In genomic region chr7:8430643-8431042, GRCh38 we compare ENCODE assay signal across 33 cellular contexts. TPM values are rescaled to one million over a fixed set of nuclear protein-coding genes. Genes with fewer than 3 reads are reported as not detected.
"Had no signal": no experiment of that assay in that cellular context is flagged by ENCODE, and none has a peak within 500 bp of the region (broad histone marks: within the 10 kb centered on the region; RNA-seq: fewer than 3 reads in every experiment).

No MANE protein-coding gene starts in this region.

- FAIRE-seq: bronchial epithelial cell, TTC549 had no signal

- ATAC-seq: activated CD4-positive, alpha-beta T cell treated with anti-CD3 and anti-CD28 coated beads for 36 hours; activated CD4-positive, CD25-positive, alpha-beta regulatory T cell treated with anti-CD3 and anti-CD28 coated beads, Interleukin-2, amount 50 U/mL, for 24 hours; activated CD8-positive, alpha-beta memory T cell treated with anti-CD3 and anti-CD28 coated beads, Interleukin-2, amount 10 ng/mL, durations not matched to agents 7 days and 5 days; activated CD8-positive, alpha-beta T cell treated with anti-CD3 and anti-CD28 coated beads, Interleukin-2, amount 10 ng/mL, durations not matched to agents 7 days and 5 days; activated naive CD8-positive, alpha-beta T cell treated with anti-CD3 and anti-CD28 coated beads, Interleukin-2, amount 50 U/mL, for 24 hours; T-cell; T-helper 17 cell had no signal

- DNase-seq: activated CD4-positive, alpha-beta memory T cell treated with anti-CD3 and anti-CD28 coated beads, Interleukin-2, amount 10 ng/mL, durations not matched to agents 7 days and 5 days; activated CD4-positive, alpha-beta T cell treated with anti-CD3 and anti-CD28 coated beads for 1 hour; activated CD4-positive, alpha-beta T cell treated with anti-CD3 and anti-CD28 coated beads for 36 hours; activated CD4-positive, alpha-beta T cell treated with anti-CD3 and anti-CD28 coated beads for 48 hours; activated CD4-positive, alpha-beta T cell treated with anti-CD3 and anti-CD28 coated beads, Interleukin-2, amount 10 ng/mL, durations not matched to agents 7 days and 5 days; activated CD4-positive, alpha-beta T cell treated with anti-CD3 and anti-CD28 coated beads, Interleukin-2, amount 50 U/mL, for 48 hours; activated CD4-positive, CD25-positive, alpha-beta regulatory T cell; activated CD8-positive, alpha-beta memory T cell treated with anti-CD3 and anti-CD28 coated beads for 24 hours; activated CD8-positive, alpha-beta memory T cell treated with anti-CD3 and anti-CD28 coated beads, Interleukin-2, amount 10 ng/mL, durations not matched to agents 7 days and 5 days; activated CD8-positive, alpha-beta memory T cell treated with anti-CD3 and anti-CD28 coated beads, Interleukin-2, amount 50 U/mL, for 48 hours; activated CD8-positive, alpha-beta T cell treated with anti-CD3 and anti-CD28 coated beads, Interleukin-2, amount 10 ng/mL, durations not matched to agents 7 days and 5 days; activated effector memory CD4-positive, alpha-beta T cell treated with Interleukin-2 at 50 U/mL for 16 hours; activated gamma-delta T cell; activated naive CD4-positive, alpha-beta T cell treated with anti-CD3 and anti-CD28 coated beads, Interleukin-2, amount 10 ng/mL, durations not matched to agents 7 days and 5 days; activated naive CD4-positive, alpha-beta T cell treated with Interleukin-2 at 50 U/mL for 16 hours; activated naive CD8-positive, alpha-beta T cell treated with anti-CD3 and anti-CD28 coated beads, Interleukin-2, amount 10 ng/mL, durations not matched to agents 7 days and 5 days; activated naive CD8-positive, alpha-beta T cell treated with anti-CD3 and anti-CD28 coated beads, Interleukin-2, amount 50 U/mL, for 24 hours; activated T-cell treated with anti-CD3 and anti-CD28 coated beads, Interleukin-2, amount 50 U/mL, for 24 hours; activated T-cell treated with anti-CD3 and anti-CD28 coated beads, Interleukin-2, amount 50 U/mL, for 48 hours; amygdala; anterior cingulate cortex; caudate nucleus; cerebellar nuclear complex; T-cell; T-helper 17 cell had no signal

RNA-seq across cellular contexts. Expression of gene NXPH1, which starts 2.8 kb away (rescaled TPM):
- total RNA-seq: activated CD4-positive, alpha-beta memory T cell treated with anti-CD3 and anti-CD28 coated beads, Interleukin-2, amount 10 ng/mL, durations not matched to agents 7 days and 5 days; activated CD4-positive, alpha-beta T cell treated with anti-CD3 and anti-CD28 coated beads for 36 hours; activated CD4-positive, alpha-beta T cell treated with anti-CD3 and anti-CD28 coated beads, Interleukin-2, amount 10 ng/mL, durations not matched to agents 7 days and 5 days; activated CD8-positive, alpha-beta memory T cell treated with anti-CD3 and anti-CD28 coated beads, Interleukin-2, amount 10 ng/mL, durations not matched to agents 7 days and 5 days; activated CD8-positive, alpha-beta T cell treated with anti-CD3 and anti-CD28 coated beads, Interleukin-2, amount 10 ng/mL, durations not matched to agents 7 days and 5 days; activated naive CD8-positive, alpha-beta T cell treated with anti-CD3 and anti-CD28 coated beads, Interleukin-2, amount 10 ng/mL, durations not matched to agents 7 days and 5 days; activated T-helper 2 cell treated with anti-CD3 and anti-CD28 coated beads, Interferon-gamma antibody, Interleukin-2, Interleukin-4, amounts not matched to agents 10 μg/mL and 5 μg/mL and 100 μg/mL, durations not matched to agents 14 hours and 24 hours and 36 hours; bronchial epithelial cell; chondrocyte; T-cell; T-helper 1 cell treated with Interleukin-12 subunit alpha and Interleukin-12 subunit beta and Interleukin-4 antibody, amounts not matched to agents 30 ng/mL and 1 ng/mL, for 36 hours; T-helper 17 cell; T-helper 2 cell treated with Interferon-gamma antibody and Interleukin-4, amounts not matched to agents 100 ng/mL and 5 ng/mL, for 36 hours had no signal
- polyA plus RNA-seq: adipose tissue had no signal
